Comparison of ENCODE assay signal across 12 cellular contexts in the genomic region with DNA sequence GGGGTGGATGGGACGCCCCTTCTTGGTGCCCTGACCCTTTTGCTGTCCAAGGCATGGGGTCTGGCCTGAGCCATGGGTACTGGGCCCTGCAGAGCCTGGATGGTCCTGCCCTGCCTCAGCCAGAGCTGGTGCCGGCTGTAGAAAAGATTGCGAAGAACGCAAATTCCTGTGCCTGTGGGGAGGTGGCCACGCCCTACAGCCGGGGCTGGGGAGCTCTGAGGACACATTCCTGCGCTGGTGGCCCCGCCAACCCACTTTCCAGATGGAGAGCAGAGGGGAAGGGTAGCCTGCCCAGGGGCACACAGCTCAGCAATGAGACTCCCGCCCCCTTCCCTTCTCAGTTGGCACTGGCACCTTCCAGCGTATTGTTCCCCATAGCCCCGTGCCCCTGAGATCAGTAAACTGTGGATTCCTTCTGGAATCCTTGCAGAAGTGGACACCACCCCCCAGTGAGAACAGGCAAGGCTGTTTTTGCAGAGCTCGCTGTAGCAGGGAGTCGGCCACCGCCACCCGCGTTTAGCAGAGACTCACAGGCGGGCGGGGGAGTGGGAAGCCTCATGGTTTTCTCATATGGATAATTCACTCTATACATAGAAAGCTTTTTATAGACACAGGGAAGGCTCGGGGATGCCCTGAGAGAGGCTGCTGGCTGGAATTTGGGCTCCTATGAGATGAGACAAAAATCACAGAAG. TPM values are rescaled to one million over a fixed set of nuclear protein-coding genes. Genes with fewer than 3 reads are reported as not detected.
DNase-seq lines count a peak whose midpoint lies in the region; ATAC-seq lines count a peak whose summit lies in the region.
"Had no signal": no experiment of that assay in that cellular context is flagged by ENCODE, and none has a peak within 500 bp of the region (broad histone marks: within the 10 kb centered on the region; RNA-seq: fewer than 3 reads in every experiment).

No MANE protein-coding gene starts in this region.

- H3K9me3 ChIP-seq in CD4-positive, alpha-beta memory T cell (ENCODE audit: control insufficient read depth in 1 of 2, low read length in 2 of 2): no peaks in the 10 kb centered on the region
- H3K9me3 ChIP-seq: SK-N-SH had no signal

- H3K4me3 Mint-ChIP-seq in CD4-positive, alpha-beta memory T cell: no peak overlapping the region
- no peak overlapping the region for H3K4me3 Mint-ChIP-seq in T-cell

- no peak for DNase-seq in CD4-positive, alpha-beta memory T cell
- no peak for DNase-seq in T-cell
- DNase-seq in left ventricle myocardium superior: no peak
- DNase-seq in sciatic nerve (ENCODE audit: low spot score): no peak
- no peak for DNase-seq in NCI-H1417 treated with DMSO at 0.1 percent for 48 hours (lab: John Stamatoyannopoulos, UW)
- DNase-seq in COR-L47 (lab: John Stamatoyannopoulos, UW): no peak
- no peak for DNase-seq in SIG-M5 treated with dmso at 0.1 percent for 504 hours (lab: John Stamatoyannopoulos, UW; ENCODE audit: unreplicated experiment)
- DNase-seq in DMS153 (lab: John Stamatoyannopoulos, UW): no peak
- DNase-seq: activated CD4-positive, alpha-beta T cell treated with anti-CD3 and anti-CD28 coated beads for 48 hours; activated naive CD4-positive, alpha-beta T cell treated with Interleukin-2 at 50 U/mL for 16 hours; NCI-H526 treated with DMSO at 0.1 percent for 48 hours; SK-N-SH had no signal

- no peaks in the 10 kb centered on the region for H3K9me3 Mint-ChIP-seq in CD4-positive, alpha-beta memory T cell
- H3K9me3 Mint-ChIP-seq in T-cell: no peaks in the 10 kb centered on the region

- H3K36me3 Mint-ChIP-seq in CD4-positive, alpha-beta memory T cell: peaks cover 0 to 20% of the 10 kb centered on the region in 2 donors
- peaks cover 4% of the 10 kb centered on the region for H3K36me3 Mint-ChIP-seq in T-cell

- no peak for ATAC-seq in T-cell (replicated peaks in 1 of 4)
- peak; percentile 3 for ATAC-seq in left ventricle myocardium superior
- peak; percentile 18 for ATAC-seq in sciatic nerve

- CTCF ChIA-PET in CD4-positive, alpha-beta memory T cell (lab: Charles Lee; ENCODE audit: partially characterized antibody): interaction anchor here (0.5 kb wide), 1 partner anchor 34 kb away, joined by 3 read pairs; no protein-coding TSS in a partner anchor
- CTCF ChIA-PET in T-cell (lab: Charles Lee): interaction anchor here in 1 of 2 donors (1.1 kb wide), 1 partner anchor 11 kb away, joined by 3 read pairs; no protein-coding TSS in a partner anchor

- no peaks in the 10 kb centered on the region for H3K27me3 Mint-ChIP-seq in CD4-positive, alpha-beta memory T cell
- no peaks in the 10 kb centered on the region for H3K27me3 Mint-ChIP-seq in T-cell

- no peak overlapping the region for H3K4me3 ChIP-seq in CD4-positive, alpha-beta memory T cell (ENCODE audit: low read length in 2 of 2)

- H3K4me1 ChIP-seq in CD4-positive, alpha-beta memory T cell (ENCODE audit: insufficient read depth, low read length): peaks cover 34% of the 10 kb centered on the region

- POLR2A ChIA-PET in CD4-positive, alpha-beta memory T cell (lab: Charles Lee; ENCODE audit: partially characterized antibody): interaction anchor here (1.0 to 3.0 kb wide), 3 partner anchors 8 to 43 kb away, joined by 3 to 9 read pairs (median 4); no protein-coding TSS in a partner anchor
- POLR2A ChIA-PET in T-cell (lab: Charles Lee): interaction anchor here in 1 of 2 donors (0.5 kb wide), 1 partner anchor 1137 kb away, joined by 3 read pairs; no protein-coding TSS in a partner anchor

- H3K4me1 Mint-ChIP-seq in CD4-positive, alpha-beta memory T cell: peaks cover 15 to 32% (median 22%) of the 10 kb centered on the region in 4 donors
- peaks cover 32 to 45% (median 41%) of the 10 kb centered on the region in 3 donors for H3K4me1 Mint-ChIP-seq in T-cell

- no peaks in the 10 kb centered on the region for H3K27me3 ChIP-seq in CD4-positive, alpha-beta memory T cell (ENCODE audit: insufficient read depth, low read length)

- H3K27ac ChIP-seq in CD4-positive, alpha-beta memory T cell (ENCODE audit: low read depth, low read length): no peak overlapping the region

- intact Hi-C loops in CD4-positive, alpha-beta memory T cell (cut with micrococcal nuclease): no loop called here
- intact Hi-C loops in left ventricle myocardium superior (cut with micrococcal nuclease) (no loop called here), sciatic nerve (cut with DNase I) (no loop called here)

- H3K36me3 ChIP-seq in CD4-positive, alpha-beta memory T cell (ENCODE audit: insufficient read depth, low read length): no peaks in the 10 kb centered on the region

- H3K27ac Mint-ChIP-seq in CD4-positive, alpha-beta memory T cell: peak overlapping the region in 4 of 7 donors; percentile 35 to 67 (median 50)
- peak overlapping the region; percentile 23 to 69 for H3K27ac Mint-ChIP-seq in T-cell

RNA-seq across cellular contexts. Expression of a gene that starts 8.6 kb away (rescaled TPM):
- 10 to 100 TPM; 93.1 to 96.8 TPM for total RNA-seq in CD4-positive, alpha-beta memory T cell
- 10 to 100 TPM in 1 of 2 donors, 1 to 10 TPM in 1; 4.0 to 11.6 TPM for polyA plus RNA-seq in CD4-positive, alpha-beta memory T cell
- 100 to 1,000 TPM in 2 of 5 donors, 10 to 100 TPM in 3; 72.7 to 128 (median 83.7) TPM for total RNA-seq in T-cell
- total RNA-seq in left ventricle myocardium superior: 30.4 TPM
- total RNA-seq in sciatic nerve: 343 TPM

RNA-seq across cellular contexts. Expression of a gene that starts 26.0 kb away (rescaled TPM):
- 1 to 10 TPM; 1.5 TPM for total RNA-seq in CD4-positive, alpha-beta memory T cell
- polyA plus RNA-seq in CD4-positive, alpha-beta memory T cell: 1 to 10 TPM in 1 of 2 donors, under 1 TPM in 1; 0.16 to 1.8 TPM
- total RNA-seq in T-cell: 1 to 10 TPM; 2.4 to 5.7 (median 3.5) TPM
- total RNA-seq in left ventricle myocardium superior: 226 TPM
- total RNA-seq in sciatic nerve: 11.5 TPM

RNA-seq across cellular contexts. Expression of a gene that starts 54.9 kb away (rescaled TPM):
- total RNA-seq in CD4-positive, alpha-beta memory T cell: 10 to 100 TPM; 69.3 to 80.2 TPM
- 100 to 1,000 TPM; 208 to 266 TPM for polyA plus RNA-seq in CD4-positive, alpha-beta memory T cell
- 10 to 100 TPM; 62.3 to 93.5 (median 79.5) TPM for total RNA-seq in T-cell
- total RNA-seq in left ventricle myocardium superior: 65.1 TPM
- 56.6 TPM for total RNA-seq in sciatic nerve

Comparison
In these comparisons a context has a peak if more than half of its experiments do, and no peak if none do; other contexts are left out.
1. ATAC-seq: peak in left ventricle myocardium superior (single experiment) and sciatic nerve (single experiment); none in T-cell (0 of 4).
2. RNA of a gene that starts 26.0 kb away (total RNA-seq): 226 TPM in left ventricle myocardium superior (single experiment); 11.5 TPM in sciatic nerve (single experiment), 2.4 to 5.7 TPM in T-cell and 1.5 TPM in CD4-positive, alpha-beta memory T cell; every median in the first group is over 10 times any median in the second.